8 cellular contexts compared by ENCODE assay signal in genomic region chr22:44497218-44497903, GRCh38. TPM values are rescaled to one million over a fixed set of nuclear protein-coding genes. Genes with fewer than 3 reads are reported as not detected.
DNase-seq lines count a peak whose midpoint lies in the region; ATAC-seq and TF ChIP-seq lines count a peak whose summit lies in the region.

No MANE protein-coding gene starts in this region.

- peaks cover 23% of the 10 kb centered on the region for H3K36me3 Mint-ChIP-seq in endodermal cell (ENCODE audit: low read depth)

- H3K4me3 Mint-ChIP-seq in endodermal cell, result peak overlapping the region; percentile 67

- ATAC-seq in GM18511 (IDR thresholded peaks at IDR 0.05; ENCODE audit: unreplicated experiment), result no peak

- no peak for TF ChIP-seq POLR2A in Peyer's patch (IDR thresholded peaks at IDR 0.05)

- peak overlapping the region; percentile 88 for H3K27ac Mint-ChIP-seq in endodermal cell

- H3K27ac ChIP-seq in Peyer's patch, result peak overlapping the region; percentile 82 to 86 (median 83)
- H3K27ac ChIP-seq in endodermal cell (ENCODE audit: low read depth, low read length), result peak overlapping the region; percentile 90

- H3K36me3 ChIP-seq in Peyer's patch (no peaks in the 10 kb centered on the region), endodermal cell (ENCODE audit: control insufficient read depth, insufficient read depth, low read length) (peaks cover 13% of the 10 kb centered on the region)

- H3K9me3 ChIP-seq in Peyer's patch, result no peaks in the 10 kb centered on the region
- peaks cover 10% of the 10 kb centered on the region for H3K9me3 ChIP-seq in endodermal cell (ENCODE audit: control insufficient read depth, low read length)

- peak; percentile 43 for DNase-seq in GM10248 (ENCODE audit: extremely low spot score)
- no peak for DNase-seq in Peyer's patch
- no peak for DNase-seq in endodermal cell
- peak; percentile 59 for DNase-seq in myocyte (ENCODE audit: low read depth)
- no peak for DNase-seq in NCI-H2029 treated with DMSO at 0.1 percent for 48 hours (lab: John Stamatoyannopoulos, UW)
- no peak for DNase-seq in mucosa of gallbladder (ENCODE audit: low spot score)
- no peak for DNase-seq in NOMO-1 treated with dmso at 0.1 percent for 144 hours (lab: John Stamatoyannopoulos, UW; ENCODE audit: unreplicated experiment)

- CTCF ChIA-PET in GM10248 (lab: Yijun Ruan, JAX), result no interaction called here

- H3K4me3 ChIP-seq in Peyer's patch, result peak overlapping the region; percentile 58 to 93 (median 76)
- H3K4me3 ChIP-seq in endodermal cell (ENCODE audit: low read length), result peak overlapping the region; percentile 79

- WGBS in endodermal cell (ENCODE audit: insufficient coverage in 1 of 2, insufficient read length in 1 of 2), 2 experiments, result 57 to 83% methylated on average over 27 to 49 of the region's 49 CpGs

- TF ChIP-seq CTCF in GM10248 (IDR thresholded peaks at IDR 0.05; ENCODE audit: control extremely low read depth, extremely low read depth, low read depth, missing control alignments) (no peak), Peyer's patch (IDR thresholded peaks at IDR 0.05) (no peak), endodermal cell (conservative IDR thresholded peaks at IDR 0.05) (no peak)

- POLR2A ChIA-PET in GM10248 (lab: Yijun Ruan, JAX), result no interaction called here

- H3K4me1 ChIP-seq in Peyer's patch, result peaks cover 0 to 20% (median 0%) of the 10 kb centered on the region in 4 donors
- no peaks in the 10 kb centered on the region for H3K4me1 ChIP-seq in endodermal cell (ENCODE audit: control insufficient read depth, insufficient read depth, low read length)

- peak overlapping the region; percentile 71 for H3K9ac ChIP-seq in endodermal cell (ENCODE audit: extremely low read depth, low read length, poor library complexity, severe bottlenecking)

- H3K9me3 Mint-ChIP-seq in endodermal cell, result peaks cover 22% of the 10 kb centered on the region

- H3K27me3 ChIP-seq in Peyer's patch, result no peaks in the 10 kb centered on the region
- H3K27me3 ChIP-seq in endodermal cell (ENCODE audit: control insufficient read depth, insufficient read depth, low read length, poor library complexity, severe bottlenecking), result no peaks in the 10 kb centered on the region

- no peaks in the 10 kb centered on the region for H3K4me1 Mint-ChIP-seq in endodermal cell

- H3K27me3 Mint-ChIP-seq in endodermal cell (ENCODE audit: insufficient read depth), result peaks cover 14% of the 10 kb centered on the region

RNA-seq across cellular contexts. Expression of gene RTL6, which starts 0.7 kb away (rescaled TPM):
- 10 to 100 TPM; 10.7 to 18.6 (median 16.4) TPM for total RNA-seq in Peyer's patch
- 10 to 100 TPM; 19.7 to 20.7 TPM for total RNA-seq in endodermal cell
- 26.0 TPM for polyA plus RNA-seq in endodermal cell (2013, experiment 1 of 2)
- polyA plus RNA-seq in endodermal cell (2013, experiment 2 of 2), result 24.8 TPM
- total RNA-seq in myocyte, result 24.9 and 26.6 TPM in 2 replicates
- 21.5 TPM for polyA plus RNA-seq in myocyte (2012)
- total RNA-seq in mucosa of gallbladder, result 38.5 TPM

Comparison
In these comparisons a context has a peak if more than half of its experiments do, and no peak if none do; other contexts are left out.
1. DNase-seq: peak in GM10248 (single experiment) and myocyte (single experiment); none in Peyer's patch (0 of 3), endodermal cell (single experiment), NCI-H2029 treated with DMSO at 0.1 percent for 48 hours (single experiment), mucosa of gallbladder (single experiment) and NOMO-1 treated with dmso at 0.1 percent for 144 hours (single experiment).